In genomic region chr22:21982338-21982965, GRCh38 we compare ENCODE assay signal across 1 cellular context.
TF ChIP-seq lines count a peak whose summit lies in the region.

TSS of gene TOP3B (minus strand) at chr22:21982787. CDS start at chr22:21975709, 7,078 bp downstream.

TF ChIP-seq in HEK293, 187 proteins besides CTCF, POLR2A, EP300 and RAD21 (continued from another document and continues in another):
- peak; percentile 82 for TF ChIP-seq ZBTB20 (tag by site-specific recombination; IDR thresholded peaks at IDR 0.05)
- peak; percentile 93; the same call in 1 of the 2 replicates for TF ChIP-seq ZNF391 (tag by site-specific recombination; IDR thresholded peaks at IDR 0.05; ENCODE audit: borderline replicate concordance, low read depth)
- TF ChIP-seq REPIN1 (tag by site-specific recombination; IDR thresholded peaks at IDR 0.05; ENCODE audit: low read depth): peak; percentile 77; the same call in 1 of the 2 replicates
- TF ChIP-seq OSR2 (tag by site-specific recombination; IDR thresholded peaks at IDR 0.05): peak; percentile 92
- no peak for TF ChIP-seq ZNF311 (tag by site-specific recombination; IDR thresholded peaks at IDR 0.05; ENCODE audit: borderline replicate concordance)
- peak; percentile 81 for TF ChIP-seq ZBTB6 (tag by site-specific recombination; IDR thresholded peaks at IDR 0.05)
- TF ChIP-seq ZBTB21 (tag by site-specific recombination; IDR thresholded peaks at IDR 0.05): peak; percentile 59; the same call in 1 of the 2 replicates
- TF ChIP-seq ZNF366 (tag by site-specific recombination; conservative IDR thresholded peaks at IDR 0.05): no peak
- peak; percentile 92; the same call in 1 of the 2 replicates for TF ChIP-seq ZNF24 (tag by site-specific recombination; IDR thresholded peaks at IDR 0.05)
- no peak for TF ChIP-seq ZNF37A (tag by site-specific recombination; IDR thresholded peaks at IDR 0.05)
- no peak for TF ChIP-seq ZNF302 (tag by site-specific recombination; IDR thresholded peaks at IDR 0.05; ENCODE audit: low read depth)
- peak; percentile 94 for TF ChIP-seq KLF16 (tag by site-specific recombination; IDR thresholded peaks at IDR 0.05)
- peak; percentile 96; the same call in 1 of the 2 replicates for TF ChIP-seq GLI4 (tag by site-specific recombination; IDR thresholded peaks at IDR 0.05)
- TF ChIP-seq ZNF843 (tag by site-specific recombination; IDR thresholded peaks at IDR 0.05): peak; percentile 68
- peak; percentile 85; the same call in 1 of the 2 replicates for TF ChIP-seq ZNF610 (tag by site-specific recombination; IDR thresholded peaks at IDR 0.05; ENCODE audit: borderline replicate concordance)
- no peak for TF ChIP-seq ZNF670 (tag by site-specific recombination; IDR thresholded peaks at IDR 0.05; ENCODE audit: low read depth)
- TF ChIP-seq ZFP3 (tag by site-specific recombination; IDR thresholded peaks at IDR 0.05; ENCODE audit: low read depth): no peak
- no peak for TF ChIP-seq ZNF830 (tag by site-specific recombination; IDR thresholded peaks at IDR 0.05; ENCODE audit: low read depth)
- peak; percentile 82 for TF ChIP-seq ZNF776 (tag by site-specific recombination; IDR thresholded peaks at IDR 0.05; ENCODE audit: borderline replicate concordance)
- TF ChIP-seq ZNF146 (tag by site-specific recombination; IDR thresholded peaks at IDR 0.05): peak; percentile 46
- TF ChIP-seq PBX3 (CRISPR knock-in tag; IDR thresholded peaks at IDR 0.05): peak; percentile 90; the same call in 1 of the 2 replicates
- TF ChIP-seq ZNF660 (tag by site-specific recombination; IDR thresholded peaks at IDR 0.05): peak; percentile 99
- peak; percentile 97 for TF ChIP-seq KLF17 (tag by site-specific recombination; IDR thresholded peaks at IDR 0.05)
- TF ChIP-seq OVOL3 (tag by site-specific recombination; IDR thresholded peaks at IDR 0.05): peak; percentile 86
- TF ChIP-seq FEZF1 (tag by site-specific recombination; IDR thresholded peaks at IDR 0.05): peak; percentile 43; the same call in 1 of the 2 replicates
- peak; percentile 98 for TF ChIP-seq ZSCAN5A (tag by site-specific recombination; IDR thresholded peaks at IDR 0.05)
- TF ChIP-seq ZNF184 (tag by site-specific recombination; IDR thresholded peaks at IDR 0.05): peak; percentile 86; the same call in 1 of the 2 replicates
- TF ChIP-seq ZNF677 (tag by site-specific recombination; IDR thresholded peaks at IDR 0.05): no peak
- 0 out of 2 replicates have a peak, but pooled peaks have one; percentile 73 for TF ChIP-seq HOXC10 (CRISPR knock-in tag; IDR thresholded peaks at IDR 0.05)
- TF ChIP-seq ZNF169 (tag by site-specific recombination; IDR thresholded peaks at IDR 0.05): no peak
- no peak for TF ChIP-seq BCL11B (tag by site-specific recombination; IDR thresholded peaks at IDR 0.05; ENCODE audit: low read depth)
- 0 out of 2 replicates have a peak, but pooled peaks have one; percentile 13 for TF ChIP-seq ZNF600 (tag by site-specific recombination; IDR thresholded peaks at IDR 0.05)
- no peak for TF ChIP-seq ZNF248 (tag by site-specific recombination; IDR thresholded peaks at IDR 0.05)
- 0 out of 2 replicates have a peak, but pooled peaks have one; percentile 22 for TF ChIP-seq PRDM4 (tag by site-specific recombination; IDR thresholded peaks at IDR 0.05)
- TF ChIP-seq ZNF335 (tag by site-specific recombination; conservative IDR thresholded peaks at IDR 0.05): peak; percentile 94
- no peak for TF ChIP-seq ZNF18 (tag by site-specific recombination; IDR thresholded peaks at IDR 0.05)
- 0 out of 2 replicates have a peak, but pooled peaks have one; percentile 28 for TF ChIP-seq ZNF558 (tag by site-specific recombination; IDR thresholded peaks at IDR 0.05)
- TF ChIP-seq SETDB1 (IDR thresholded peaks at IDR 0.05; ENCODE audit: insufficient read length, low read length): peak; percentile 47
- peak; percentile 40 for TF ChIP-seq ZBTB26 (tag by site-specific recombination; optimal IDR thresholded peaks at IDR 0.05)
- 0 out of 2 replicates have a peak, but pooled peaks have one; percentile 20 for TF ChIP-seq ZBTB49 (tag by site-specific recombination; IDR thresholded peaks at IDR 0.05; ENCODE audit: low read depth)
- peak; percentile 72; the same call in 1 of the 2 replicates for TF ChIP-seq TSHZ1 (tag by site-specific recombination; IDR thresholded peaks at IDR 0.05; ENCODE audit: borderline replicate concordance)
- peak; percentile 94 for TF ChIP-seq ZXDB (tag by site-specific recombination; IDR thresholded peaks at IDR 0.05)
- TF ChIP-seq ZNF324 (tag by site-specific recombination; IDR thresholded peaks at IDR 0.05): peak; percentile 94
- peak; percentile 52 for TF ChIP-seq SP3 (tag by site-specific recombination; IDR thresholded peaks at IDR 0.05)
- peak; percentile 46; the same call in 1 of the 2 replicates for TF ChIP-seq WT1 (tag by site-specific recombination; IDR thresholded peaks at IDR 0.05)
- peak; percentile 64; the same call in 1 of the 2 replicates for TF ChIP-seq ZNF513 (tag by site-specific recombination; IDR thresholded peaks at IDR 0.05)
- TF ChIP-seq ZBTB8A (tag by site-specific recombination; IDR thresholded peaks at IDR 0.05): peak; percentile 63
